Comparison of ENCODE assay signal across 9 cellular contexts in the genomic region with DNA sequence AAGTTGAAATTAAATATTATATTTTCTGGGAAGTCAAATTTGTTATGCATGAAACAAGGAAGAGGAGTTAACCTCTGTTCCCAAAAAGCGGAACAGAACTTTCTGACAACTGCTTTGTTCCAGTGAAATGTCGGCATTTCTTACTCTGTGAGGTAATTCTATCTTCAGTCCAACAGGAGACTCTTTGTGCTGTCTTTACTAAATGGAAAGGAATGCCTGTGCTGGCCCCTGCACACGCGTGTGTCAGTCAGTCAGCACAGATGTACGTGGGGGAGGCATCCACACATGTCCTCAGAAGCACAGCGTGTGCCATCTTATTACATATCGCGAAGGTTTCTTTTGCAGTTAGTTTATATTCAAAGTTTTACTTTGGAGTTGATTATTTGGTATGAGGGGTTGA. TPM values are rescaled to one million over a fixed set of nuclear protein-coding genes. Genes with fewer than 3 reads are reported as not detected.
A peak's percentile ranks its signal among the peaks of the same experiment; 100 is the strongest.
DNase-seq lines count a peak whose midpoint lies in the region; ATAC-seq and TF ChIP-seq lines count a peak whose summit lies in the region.
"Had no signal": no experiment of that assay in that cellular context is flagged by ENCODE, and none has a peak within 500 bp of the region (broad histone marks: within the 10 kb centered on the region; RNA-seq: fewer than 3 reads in every experiment).

No MANE protein-coding gene starts in this region.

- H4K20me1 ChIP-seq in neural progenitor cell (ENCODE audit: low read depth), result peaks cover 3% of the 10 kb centered on the region

- peaks cover 25% of the 10 kb centered on the region for H3K4me1 Mint-ChIP-seq in neural progenitor cell

- ATAC-seq in HG02763 (IDR thresholded peaks at IDR 0.05; ENCODE audit: unreplicated experiment), result no peak
- no peak for ATAC-seq in GM19351 (IDR thresholded peaks at IDR 0.05; ENCODE audit: unreplicated experiment)

- peaks cover 10% of the 10 kb centered on the region for H3K36me3 Mint-ChIP-seq in neural progenitor cell

- H3K4me3 Mint-ChIP-seq in neural progenitor cell, result peak overlapping the region; percentile 58

- peak overlapping the region; percentile 45 for H3K4me2 ChIP-seq in neural progenitor cell

- peaks cover 8% of the 10 kb centered on the region for H3K4me1 ChIP-seq in SJCRH30
- H3K4me1 ChIP-seq in neural progenitor cell, result peaks cover 25% of the 10 kb centered on the region

- H3K9ac ChIP-seq in neural progenitor cell, result no peak overlapping the region

- H3K79me2 ChIP-seq in neural progenitor cell (ENCODE audit: low read depth), result peaks cover 44% of the 10 kb centered on the region

- H2AFZ ChIP-seq in neural progenitor cell (replicated peaks), result no peak overlapping the region

- DNase-seq in AG20443 (ENCODE audit: low spot score) (peak; percentile 68), SJCRH30 (peak; percentile 64 to 87), fibroblast of peridontal ligament (ENCODE audit: extremely low read depth) (peak; percentile 66), neural progenitor cell (ENCODE audit: low spot score) (peak; percentile 45), lower leg skin (ENCODE audit: low spot score in 2 of 2) (no peak)
- no peak for DNase-seq in stimulated activated CD4-positive, alpha-beta T cell treated with anti-CD3 and anti-CD28 coated beads, Interleukin-2, amount 100 ng/mL, for 24 hours

- TF ChIP-seq POLR2A in lower leg skin (IDR thresholded peaks at IDR 0.05), result no peak

- peaks cover 55% of the 10 kb centered on the region for H3K36me3 ChIP-seq in SJCRH30
- H3K36me3 ChIP-seq in neural progenitor cell, result peaks cover 24% of the 10 kb centered on the region

- H3K27ac ChIP-seq in SJCRH30 (peak overlapping the region; percentile 97), neural progenitor cell (no peak overlapping the region)

- no peaks in the 10 kb centered on the region for H3K27me3 ChIP-seq in SJCRH30
- no peaks in the 10 kb centered on the region for H3K27me3 ChIP-seq in neural progenitor cell

- 16 to 22% methylated on average over 8 of the region's 8 CpGs for WGBS in lower leg skin, 2 donors

- H3K27ac Mint-ChIP-seq in neural progenitor cell, result peak overlapping the region; percentile 76

- intact Hi-C loops in lower leg skin (cut with DNase I; ENCODE audit: low total_unique reads), result no loop called here

- peaks cover 10% of the 10 kb centered on the region for H3F3A ChIP-seq in neural progenitor cell (ENCODE audit: low read depth)

- H3K9me3 Mint-ChIP-seq in neural progenitor cell, result no peaks in the 10 kb centered on the region

- no peaks in the 10 kb centered on the region for H3K27me3 Mint-ChIP-seq in neural progenitor cell (ENCODE audit: insufficient read depth, low read depth)

- peak overlapping the region; percentile 71 for H3K4me3 ChIP-seq in SJCRH30
- no peak overlapping the region for H3K4me3 ChIP-seq in neural progenitor cell
- no peak overlapping the region for H3K4me3 ChIP-seq in lower leg skin (ENCODE audit: low read depth, poor library complexity, severe bottlenecking)

- TF ChIP-seq CTCF in neural progenitor cell (IDR thresholded peaks at IDR 0.05), result no peak
- no peak for TF ChIP-seq CTCF in lower leg skin (IDR thresholded peaks at IDR 0.05)

- H3K9me3 ChIP-seq in SJCRH30 (replicated peaks), result no peaks in the 10 kb centered on the region
- no peaks in the 10 kb centered on the region for H3K9me3 ChIP-seq in neural progenitor cell (ENCODE audit: low read depth)

RNA-seq across cellular contexts. Expression of a gene that starts 37.5 kb away (rescaled TPM):
- total RNA-seq in SJCRH30 (2014; rRNA removed; shearing (Covaris generic)), result 153 and 154 TPM in 2 replicates
- total RNA-seq in neural progenitor cell (ENCODE audit: low replicate concordance), result 65.2 and 90.5 TPM in 2 replicates
- total RNA-seq in lower leg skin, result 100 to 1,000 TPM in 1 of 4 donors, 10 to 100 TPM in 3; 64.3 to 124 (median 77.2) TPM

RNA-seq across cellular contexts. Expression of a gene that starts 45.2 kb away (rescaled TPM):
- not detected in 2 replicates for total RNA-seq in SJCRH30 (2014; rRNA removed; shearing (Covaris generic))
- total RNA-seq in neural progenitor cell (ENCODE audit: low replicate concordance) (not detected in 2 replicates), lower leg skin (1 to 10 TPM in 1 of 4 donors, under 1 TPM in 1, not detected in 2; 0.93 to 1.0 TPM)
- total RNA-seq: T-helper 1 cell treated with Interleukin-12 subunit alpha and Interleukin-12 subunit beta and Interleukin-4 antibody, amounts not matched to agents 30 ng/mL and 1 ng/mL, for 36 hours had no signal

RNA-seq across cellular contexts. Expression of a gene that starts 49.5 kb away (rescaled TPM):
- total RNA-seq in SJCRH30 (2014; rRNA removed; shearing (Covaris generic)), result not detected in 2 replicates
- total RNA-seq in neural progenitor cell (ENCODE audit: low replicate concordance) (not detected in 2 replicates), lower leg skin (1,000 to 10,000 TPM; 5,202 to 6,742 (median 5,683) TPM)
- total RNA-seq: T-helper 1 cell treated with Interleukin-12 subunit alpha and Interleukin-12 subunit beta and Interleukin-4 antibody, amounts not matched to agents 30 ng/mL and 1 ng/mL, for 36 hours had no signal

Comparison
In these comparisons a context has a peak if more than half of its experiments do, and no peak if none do; other contexts are left out.
1. DNase-seq: peak in AG20443 (single experiment), SJCRH30 (2 of 2), fibroblast of peridontal ligament (single experiment) and neural progenitor cell (single experiment); none in lower leg skin (0 of 2) and stimulated activated CD4-positive, alpha-beta T cell treated with anti-CD3 and anti-CD28 coated beads, Interleukin-2, amount 100 ng/mL, for 24 hours (0 of 2).
2. RNA of a gene that starts 49.5 kb away (total RNA-seq): 5,202 to 6,742 TPM in lower leg skin; not detected in SJCRH30 and not detected in neural progenitor cell; every median in the first group is over 1,000 times any median in the second.